10 cellular contexts compared by ENCODE assay signal in genomic region chr1:58726581-58726980, GRCh38. TPM values are rescaled to one million over a fixed set of nuclear protein-coding genes. Genes with fewer than 3 reads are reported as not detected.
A peak's percentile ranks its signal among the peaks of the same experiment; 100 is the strongest.
DNase-seq lines count a peak whose midpoint lies in the region; ATAC-seq and TF ChIP-seq lines count a peak whose summit lies in the region.
"Had no signal": no experiment of that assay in that cellular context is flagged by ENCODE, and none has a peak within 500 bp of the region (broad histone marks: within the 10 kb centered on the region; RNA-seq: fewer than 3 reads in every experiment).

No MANE protein-coding gene starts in this region.

- no peaks in the 10 kb centered on the region for H3K36me3 ChIP-seq in GM06990 (ENCODE audit: control insufficient read depth, insufficient read depth, low read length)
- H3K36me3 ChIP-seq in PC-3 (ENCODE audit: low read depth, low read length), result no peaks in the 10 kb centered on the region

- BruUV-seq in PC-3 (replicated peaks; lab: Mats Ljungman, UMichigan), result no TSS peak

- no peaks in the 10 kb centered on the region for H3K79me2 ChIP-seq in PC-3 (ENCODE audit: low read length)

- H3K4me3 ChIP-seq in GM06990 (replicated peaks; ENCODE audit: low read depth, low read length), result no peak overlapping the region
- no peak overlapping the region for H3K4me3 ChIP-seq in PC-3 (ENCODE audit: low read length)

- H3K9me3 ChIP-seq in PC-3 (ENCODE audit: low read length), result no peaks in the 10 kb centered on the region

- TF ChIP-seq CTCF in GM06990 (IDR thresholded peaks at IDR 0.05; ENCODE audit: insufficient read depth, low read length, poor library complexity, severe bottlenecking) (no peak), PC-3 (conservative IDR thresholded peaks at IDR 0.05; ENCODE audit: low read depth, low read length) (no peak)

- no peak overlapping the region for H2AFZ ChIP-seq in PC-3 (ENCODE audit: low read length)

- H3K27me3 ChIP-seq in GM06990 (replicated peaks; ENCODE audit: control insufficient read depth, insufficient read depth, low read length), result no peaks in the 10 kb centered on the region
- no peaks in the 10 kb centered on the region for H3K27me3 ChIP-seq in PC-3 (ENCODE audit: low read length)

- POLR2A ChIA-PET in PC-3 (lab: Charles Lee; ENCODE audit: unreplicated experiment), result no interaction called here

- DNase-seq in GM06990 (ENCODE audit: extremely low read depth, insufficient read length) (peak; percentile 16), PC-3 (no peak), NCI-H1105 treated with DMSO at 0.1 percent for 48 hours (lab: John Stamatoyannopoulos, UW) (no peak), MV-4-11 (lab: John Stamatoyannopoulos, UW) (no peak), COLO668 (lab: John Stamatoyannopoulos, UW; ENCODE audit: unreplicated experiment) (no peak)
- DNase-seq: H9, NCI-H510A had no signal

- H4K20me1 ChIP-seq in PC-3 (ENCODE audit: low read length), result no peaks in the 10 kb centered on the region

- H3K9me2 ChIP-seq in PC-3 (replicated peaks; ENCODE audit: low read length), result no peaks in the 10 kb centered on the region

- ATAC-seq in GM19372 (IDR thresholded peaks at IDR 0.05; ENCODE audit: low read depth, unreplicated experiment), result peak; percentile 91
- peak; percentile 76 for ATAC-seq in HG02943 (IDR thresholded peaks at IDR 0.05; ENCODE audit: low read depth, unreplicated experiment)
- ATAC-seq in PC-3, result no peak
- ATAC-seq in HG03039 (IDR thresholded peaks at IDR 0.05; ENCODE audit: unreplicated experiment), result no peak

- intact Hi-C loops in PC-3 (cut with micrococcal nuclease), result loop anchor here (2.0 kb wide), 1 partner anchor 26 kb away; the partner anchor contains the start of gene MYSM1

- H3K4me2 ChIP-seq in PC-3 (ENCODE audit: low read length), result peak overlapping the region; percentile 72

- peaks cover 15% of the 10 kb centered on the region for H3K4me1 ChIP-seq in PC-3 (ENCODE audit: insufficient read depth, low read length)

- H3K9ac ChIP-seq in PC-3 (ENCODE audit: low read length), result peak overlapping the region; percentile 34; the same call in 1 of the 2 replicates

- peak overlapping the region; percentile 77 for H3K27ac ChIP-seq in PC-3 (ENCODE audit: low read length)

- CTCF ChIA-PET in PC-3 (lab: Charles Lee), result interaction anchor here (0.9 kb wide), 1 partner anchor 1033 kb away, joined by 3 read pairs; no protein-coding TSS in a partner anchor

- H3F3A ChIP-seq in PC-3 (ENCODE audit: low read length, unreplicated experiment), result peaks cover 6% of the 10 kb centered on the region

RNA-seq across cellular contexts. Expression of gene MYSM1, which starts 26.7 kb away (rescaled TPM):
- total RNA-seq in PC-3 (2014; rRNA removed), result 18.3 and 26.1 TPM in 2 replicates

RNA-seq across cellular contexts. Expression of gene JUN, which starts 57.3 kb away (rescaled TPM):
- total RNA-seq in PC-3 (2014; rRNA removed), result 73.6 and 95.1 TPM in 2 replicates

Comparison
In these comparisons a context has a peak if more than half of its experiments do, and no peak if none do; other contexts are left out.
1. ATAC-seq: peak in GM19372 (single experiment) and HG02943 (single experiment); none in PC-3 (single experiment) and HG03039 (single experiment).